ENCODE assay signal across 1 cellular context in genomic region chr3:16927485-16927884, GRCh38.
A peak's percentile ranks its signal among the peaks of the same experiment; 100 is the strongest.
TF ChIP-seq lines count a peak whose summit lies in the region.

No MANE protein-coding gene starts in this region.

TF ChIP-seq in GM12878, 131 proteins besides CTCF, POLR2A, EP300 and RAD21 (continued from another document and continues in another):
- TF ChIP-seq IRF4 (IDR thresholded peaks at IDR 0.05; ENCODE audit: low read depth, low read length): peak; percentile 33; the same call in 1 of the 2 replicates
- TF ChIP-seq, protein P1, sequence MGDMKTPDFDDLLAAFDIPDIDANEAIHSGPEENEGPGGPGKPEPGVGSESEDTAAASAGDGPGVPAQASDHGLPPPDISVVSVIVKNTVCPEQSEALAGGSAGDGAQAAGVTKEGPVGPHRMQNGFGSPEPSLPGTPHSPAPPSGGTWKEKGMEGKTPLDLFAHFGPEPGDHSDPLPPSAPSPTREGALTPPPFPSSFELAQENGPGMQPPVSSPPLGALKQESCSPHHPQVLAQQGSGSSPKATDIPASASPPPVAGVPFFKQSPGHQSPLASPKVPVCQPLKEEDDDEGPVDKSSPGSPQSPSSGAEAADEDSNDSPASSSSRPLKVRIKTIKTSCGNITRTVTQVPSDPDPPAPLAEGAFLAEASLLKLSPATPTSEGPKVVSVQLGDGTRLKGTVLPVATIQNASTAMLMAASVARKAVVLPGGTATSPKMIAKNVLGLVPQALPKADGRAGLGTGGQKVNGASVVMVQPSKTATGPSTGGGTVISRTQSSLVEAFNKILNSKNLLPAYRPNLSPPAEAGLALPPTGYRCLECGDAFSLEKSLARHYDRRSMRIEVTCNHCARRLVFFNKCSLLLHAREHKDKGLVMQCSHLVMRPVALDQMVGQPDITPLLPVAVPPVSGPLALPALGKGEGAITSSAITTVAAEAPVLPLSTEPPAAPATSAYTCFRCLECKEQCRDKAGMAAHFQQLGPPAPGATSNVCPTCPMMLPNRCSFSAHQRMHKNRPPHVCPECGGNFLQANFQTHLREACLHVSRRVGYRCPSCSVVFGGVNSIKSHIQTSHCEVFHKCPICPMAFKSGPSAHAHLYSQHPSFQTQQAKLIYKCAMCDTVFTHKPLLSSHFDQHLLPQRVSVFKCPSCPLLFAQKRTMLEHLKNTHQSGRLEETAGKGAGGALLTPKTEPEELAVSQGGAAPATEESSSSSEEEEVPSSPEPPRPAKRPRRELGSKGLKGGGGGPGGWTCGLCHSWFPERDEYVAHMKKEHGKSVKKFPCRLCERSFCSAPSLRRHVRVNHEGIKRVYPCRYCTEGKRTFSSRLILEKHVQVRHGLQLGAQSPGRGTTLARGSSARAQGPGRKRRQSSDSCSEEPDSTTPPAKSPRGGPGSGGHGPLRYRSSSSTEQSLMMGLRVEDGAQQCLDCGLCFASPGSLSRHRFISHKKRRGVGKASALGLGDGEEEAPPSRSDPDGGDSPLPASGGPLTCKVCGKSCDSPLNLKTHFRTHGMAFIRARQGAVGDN (IDR thresholded peaks at IDR 0.05): no peak
- no peak for TF ChIP-seq NRF1 (conservative IDR thresholded peaks at IDR 0.05; ENCODE audit: low read depth, low read length)
- no peak for TF ChIP-seq PAX5 (IDR thresholded peaks at IDR 0.05; ENCODE audit: borderline replicate concordance, low read depth, low read length)
- TF ChIP-seq JUNB (IDR thresholded peaks at IDR 0.05): no peak
- no peak for TF ChIP-seq ZNF207 (IDR thresholded peaks at IDR 0.05; ENCODE audit: borderline replicate concordance)
- peak in 1 of 2 experiments; percentile 39; a peak in 1 of 3 replicates for TF ChIP-seq EGR1 (IDR thresholded peaks at IDR 0.05; ENCODE audit: borderline replicate concordance in 1 of 2, low read depth in 2 of 2, low read length in 2 of 2)
- TF ChIP-seq JUND (IDR thresholded peaks at IDR 0.05; ENCODE audit: low read depth, low read length): no peak
- no peak for TF ChIP-seq SPI1 (IDR thresholded peaks at IDR 0.05; ENCODE audit: borderline replicate concordance, insufficient read depth, low read depth, low read length)
- TF ChIP-seq, protein P2, sequence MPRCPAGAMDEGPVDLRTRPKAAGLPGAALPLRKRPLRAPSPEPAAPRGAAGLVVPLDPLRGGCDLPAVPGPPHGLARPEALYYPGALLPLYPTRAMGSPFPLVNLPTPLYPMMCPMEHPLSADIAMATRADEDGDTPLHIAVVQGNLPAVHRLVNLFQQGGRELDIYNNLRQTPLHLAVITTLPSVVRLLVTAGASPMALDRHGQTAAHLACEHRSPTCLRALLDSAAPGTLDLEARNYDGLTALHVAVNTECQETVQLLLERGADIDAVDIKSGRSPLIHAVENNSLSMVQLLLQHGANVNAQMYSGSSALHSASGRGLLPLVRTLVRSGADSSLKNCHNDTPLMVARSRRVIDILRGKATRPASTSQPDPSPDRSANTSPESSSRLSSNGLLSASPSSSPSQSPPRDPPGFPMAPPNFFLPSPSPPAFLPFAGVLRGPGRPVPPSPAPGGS (IDR thresholded peaks at IDR 0.05; ENCODE audit: borderline replicate concordance, insufficient read depth, low read depth, low read length, poor library complexity, severe bottlenecking): no peak
- 0 out of 2 replicates have a peak, but pooled peaks have one; percentile 42 for TF ChIP-seq MEF2A (IDR thresholded peaks at IDR 0.05; ENCODE audit: insufficient read depth, low read depth, low read length)
- TF ChIP-seq, protein P3, sequence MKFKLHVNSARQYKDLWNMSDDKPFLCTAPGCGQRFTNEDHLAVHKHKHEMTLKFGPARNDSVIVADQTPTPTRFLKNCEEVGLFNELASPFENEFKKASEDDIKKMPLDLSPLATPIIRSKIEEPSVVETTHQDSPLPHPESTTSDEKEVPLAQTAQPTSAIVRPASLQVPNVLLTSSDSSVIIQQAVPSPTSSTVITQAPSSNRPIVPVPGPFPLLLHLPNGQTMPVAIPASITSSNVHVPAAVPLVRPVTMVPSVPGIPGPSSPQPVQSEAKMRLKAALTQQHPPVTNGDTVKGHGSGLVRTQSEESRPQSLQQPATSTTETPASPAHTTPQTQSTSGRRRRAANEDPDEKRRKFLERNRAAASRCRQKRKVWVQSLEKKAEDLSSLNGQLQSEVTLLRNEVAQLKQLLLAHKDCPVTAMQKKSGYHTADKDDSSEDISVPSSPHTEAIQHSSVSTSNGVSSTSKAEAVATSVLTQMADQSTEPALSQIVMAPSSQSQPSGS (IDR thresholded peaks at IDR 0.05; ENCODE audit: low read length): no peak
- no peak for TF ChIP-seq PKNOX1 (IDR thresholded peaks at IDR 0.05)
- 0 out of 2 replicates have a peak, but pooled peaks have one; percentile 8 for TF ChIP-seq TCF12 (IDR thresholded peaks at IDR 0.05; ENCODE audit: low read depth, low read length)
- TF ChIP-seq RELA (IDR thresholded peaks at IDR 0.05; ENCODE audit: borderline replicate concordance, partially characterized antibody): no peak
- TF ChIP-seq ZNF217 (IDR thresholded peaks at IDR 0.05): no peak
- no peak for TF ChIP-seq MTA3 (IDR thresholded peaks at IDR 0.05; ENCODE audit: borderline replicate concordance, low read length)
- TF ChIP-seq, protein P4, sequence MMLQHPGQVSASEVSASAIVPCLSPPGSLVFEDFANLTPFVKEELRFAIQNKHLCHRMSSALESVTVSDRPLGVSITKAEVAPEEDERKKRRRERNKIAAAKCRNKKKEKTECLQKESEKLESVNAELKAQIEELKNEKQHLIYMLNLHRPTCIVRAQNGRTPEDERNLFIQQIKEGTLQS (IDR thresholded peaks at IDR 0.05; ENCODE audit: borderline replicate concordance, extremely low read depth, low read depth, low read length): no peak
- no peak for TF ChIP-seq E2F8 (IDR thresholded peaks at IDR 0.05; ENCODE audit: low read depth, partially characterized antibody)
- no peak for TF ChIP-seq RCOR1 (conservative IDR thresholded peaks at IDR 0.05; ENCODE audit: low read depth, low read length)
- TF ChIP-seq MLLT1 (IDR thresholded peaks at IDR 0.05): no peak
- no peak for TF ChIP-seq MXI1 (IDR thresholded peaks at IDR 0.05; ENCODE audit: low read depth, low read length)
- TF ChIP-seq, protein P5, sequence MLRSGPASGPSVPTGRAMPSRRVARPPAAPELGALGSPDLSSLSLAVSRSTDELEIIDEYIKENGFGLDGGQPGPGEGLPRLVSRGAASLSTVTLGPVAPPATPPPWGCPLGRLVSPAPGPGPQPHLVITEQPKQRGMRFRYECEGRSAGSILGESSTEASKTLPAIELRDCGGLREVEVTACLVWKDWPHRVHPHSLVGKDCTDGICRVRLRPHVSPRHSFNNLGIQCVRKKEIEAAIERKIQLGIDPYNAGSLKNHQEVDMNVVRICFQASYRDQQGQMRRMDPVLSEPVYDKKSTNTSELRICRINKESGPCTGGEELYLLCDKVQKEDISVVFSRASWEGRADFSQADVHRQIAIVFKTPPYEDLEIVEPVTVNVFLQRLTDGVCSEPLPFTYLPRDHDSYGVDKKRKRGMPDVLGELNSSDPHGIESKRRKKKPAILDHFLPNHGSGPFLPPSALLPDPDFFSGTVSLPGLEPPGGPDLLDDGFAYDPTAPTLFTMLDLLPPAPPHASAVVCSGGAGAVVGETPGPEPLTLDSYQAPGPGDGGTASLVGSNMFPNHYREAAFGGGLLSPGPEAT (IDR thresholded peaks at IDR 0.05; ENCODE audit: low read depth): no peak
- TF ChIP-seq, protein P6, sequence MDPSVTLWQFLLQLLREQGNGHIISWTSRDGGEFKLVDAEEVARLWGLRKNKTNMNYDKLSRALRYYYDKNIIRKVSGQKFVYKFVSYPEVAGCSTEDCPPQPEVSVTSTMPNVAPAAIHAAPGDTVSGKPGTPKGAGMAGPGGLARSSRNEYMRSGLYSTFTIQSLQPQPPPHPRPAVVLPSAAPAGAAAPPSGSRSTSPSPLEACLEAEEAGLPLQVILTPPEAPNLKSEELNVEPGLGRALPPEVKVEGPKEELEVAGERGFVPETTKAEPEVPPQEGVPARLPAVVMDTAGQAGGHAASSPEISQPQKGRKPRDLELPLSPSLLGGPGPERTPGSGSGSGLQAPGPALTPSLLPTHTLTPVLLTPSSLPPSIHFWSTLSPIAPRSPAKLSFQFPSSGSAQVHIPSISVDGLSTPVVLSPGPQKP (IDR thresholded peaks at IDR 0.05; ENCODE audit: low read depth, low read length): no peak
- TF ChIP-seq PAX8 (IDR thresholded peaks at IDR 0.05): no peak
- TF ChIP-seq RB1 (IDR thresholded peaks at IDR 0.05; ENCODE audit: borderline replicate concordance): no peak
- TF ChIP-seq NFXL1 (IDR thresholded peaks at IDR 0.05; ENCODE audit: borderline replicate concordance): no peak
- TF ChIP-seq, protein P7, sequence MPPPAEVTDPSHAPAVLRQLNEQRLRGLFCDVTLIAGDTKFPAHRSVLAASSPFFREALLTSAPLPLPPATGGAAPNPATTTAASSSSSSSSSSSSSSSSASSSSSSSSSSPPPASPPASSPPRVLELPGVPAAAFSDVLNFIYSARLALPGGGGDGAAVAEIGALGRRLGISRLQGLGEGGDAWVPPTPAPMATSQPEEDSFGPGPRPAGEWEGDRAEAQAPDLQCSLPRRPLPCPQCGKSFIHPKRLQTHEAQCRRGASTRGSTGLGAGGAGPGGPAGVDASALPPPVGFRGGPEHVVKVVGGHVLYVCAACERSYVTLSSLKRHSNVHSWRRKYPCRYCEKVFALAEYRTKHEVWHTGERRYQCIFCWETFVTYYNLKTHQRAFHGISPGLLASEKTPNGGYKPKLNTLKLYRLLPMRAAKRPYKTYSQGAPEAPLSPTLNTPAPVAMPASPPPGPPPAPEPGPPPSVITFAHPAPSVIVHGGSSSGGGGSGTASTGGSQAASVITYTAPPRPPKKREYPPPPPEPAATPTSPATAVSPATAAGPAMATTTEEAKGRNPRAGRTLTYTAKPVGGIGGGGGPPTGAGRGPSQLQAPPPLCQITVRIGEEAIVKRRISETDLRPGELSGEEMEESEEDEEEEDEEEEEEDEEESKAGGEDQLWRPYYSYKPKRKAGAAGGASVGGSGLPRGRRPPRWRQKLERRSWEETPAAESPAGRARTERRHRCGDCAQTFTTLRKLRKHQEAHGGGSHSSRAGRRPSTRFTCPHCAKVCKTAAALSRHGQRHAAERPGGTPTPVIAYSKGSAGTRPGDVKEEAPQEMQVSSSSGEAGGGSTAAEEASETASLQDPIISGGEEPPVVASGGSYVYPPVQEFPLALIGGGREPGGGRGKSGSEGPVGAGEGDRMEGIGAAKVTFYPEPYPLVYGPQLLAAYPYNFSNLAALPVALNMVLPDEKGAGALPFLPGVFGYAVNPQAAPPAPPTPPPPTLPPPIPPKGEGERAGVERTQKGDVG (CRISPR knock-in tag; IDR thresholded peaks at IDR 0.05): no peak
- no peak for TF ChIP-seq WRNIP1 (IDR thresholded peaks at IDR 0.05; ENCODE audit: borderline replicate concordance, low read depth, low read length)
- TF ChIP-seq PML (IDR thresholded peaks at IDR 0.05; ENCODE audit: low read length): no peak
- TF ChIP-seq CEBPB (IDR thresholded peaks at IDR 0.05; ENCODE audit: borderline replicate concordance in 1 of 2, low read depth in 2 of 2, low read length in 2 of 2): no peak
- TF ChIP-seq, protein P8, sequence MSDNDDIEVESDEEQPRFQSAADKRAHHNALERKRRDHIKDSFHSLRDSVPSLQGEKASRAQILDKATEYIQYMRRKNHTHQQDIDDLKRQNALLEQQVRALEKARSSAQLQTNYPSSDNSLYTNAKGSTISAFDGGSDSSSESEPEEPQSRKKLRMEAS (IDR thresholded peaks at IDR 0.05; ENCODE audit: low read depth, low read length): no peak
- no peak for TF ChIP-seq SP1 (IDR thresholded peaks at IDR 0.05; ENCODE audit: low read depth, low read length)
- no peak for TF ChIP-seq CREB1 (IDR thresholded peaks at IDR 0.05; ENCODE audit: low read depth)
- no peak for TF ChIP-seq SUZ12 (IDR thresholded peaks at IDR 0.05; ENCODE audit: unreplicated experiment)
